26 cellular contexts compared by ENCODE assay signal in genomic region chr7:109996411-109996810, GRCh38.
"Had no signal": no experiment of that assay in that cellular context is flagged by ENCODE, and none has a peak within 500 bp of the region (broad histone marks: within the 10 kb centered on the region; RNA-seq: fewer than 3 reads in every experiment).

No MANE protein-coding gene starts in this region.

- ATAC-seq: effector memory CD8-positive, alpha-beta T cell; esophagus mucosa; gastrocnemius medialis; heart right ventricle; left cardiac atrium; left lung; left ventricle myocardium superior; lower lobe of right lung; mucosa of descending colon had no signal

- H3K4me3 ChIP-seq: colonic mucosa, esophagus squamous epithelium, gastrocnemius medialis, heart right ventricle, left lung, lower lobe of right lung, mucosa of descending colon had no signal

- H3K9me3 ChIP-seq: colonic mucosa, esophagus squamous epithelium, gastrocnemius medialis, heart right ventricle, left lung, lower lobe of right lung, mucosa of descending colon had no signal

- H3K4me1 ChIP-seq: colonic mucosa, esophagus squamous epithelium, gastrocnemius medialis, heart right ventricle, left lung, lower lobe of right lung had no signal

- DNase-seq: colonic mucosa; cortex of kidney; effector CD8-positive, alpha-beta T cell; effector memory CD8-positive, alpha-beta T cell; endodermal cell; erythroblast; esophagus squamous epithelium; foreskin fibroblast; foreskin melanocyte; gastrocnemius medialis; glutamatergic neuron; head of caudate nucleus; heart right ventricle; hippocampal formation; left cardiac atrium; left lung; left ventricle myocardium superior; lower lobe of right lung; mesenchymal stem cell; mucosa of descending colon; naive B cell had no signal

- H3K27me3 ChIP-seq: colonic mucosa, esophagus squamous epithelium, gastrocnemius medialis, heart right ventricle, left lung had no signal

- H3K27ac ChIP-seq: colonic mucosa, epithelial cell of prostate, esophagus squamous epithelium, gastrocnemius medialis, heart right ventricle, left lung, lower lobe of right lung had no signal

- FAIRE-seq: endometrium, islet of Langerhans, keratinocyte had no signal

- H3K36me3 ChIP-seq: colonic mucosa, esophagus squamous epithelium, gastrocnemius medialis, heart right ventricle, left lung, lower lobe of right lung had no signal
